In genomic region chr20:62977613-62978558, GRCh38 we compare ENCODE assay signal across 9 cellular contexts. TPM values are rescaled to one million over a fixed set of nuclear protein-coding genes. Genes with fewer than 3 reads are reported as not detected.
DNase-seq lines count a peak whose midpoint lies in the region; ATAC-seq and TF ChIP-seq lines count a peak whose summit lies in the region.
"Had no signal": no experiment of that assay in that cellular context is flagged by ENCODE, and none has a peak within 500 bp of the region (broad histone marks: within the 10 kb centered on the region; RNA-seq: fewer than 3 reads in every experiment).

No MANE protein-coding gene starts in this region.

- no peaks in the 10 kb centered on the region for H3K36me3 ChIP-seq in GM23338 (ENCODE audit: insufficient read depth)

- H2AFZ ChIP-seq in GM23338: no peak overlapping the region

- peaks cover 44% of the 10 kb centered on the region for H3K4me1 Mint-ChIP-seq in GM23338

- H3K9me2 ChIP-seq in GM23338 (ENCODE audit: insufficient read depth): no peaks in the 10 kb centered on the region

- peaks cover 37% of the 10 kb centered on the region for H3K27me3 Mint-ChIP-seq in GM23338 (ENCODE audit: insufficient read depth, low read depth, poor library complexity)

- TF ChIP-seq CTCF in foreskin fibroblast (IDR thresholded peaks at IDR 0.05; ENCODE audit: low read depth, low read length) (no peak), GM23338 (conservative IDR thresholded peaks at IDR 0.05; ENCODE audit: low read depth in 2 of 2) (no peak)

- H3K27ac Mint-ChIP-seq in GM23338: no peak overlapping the region

- ATAC-seq in GM18508 (IDR thresholded peaks at IDR 0.05; ENCODE audit: insufficient read depth, unreplicated experiment) (peak; percentile 45), HG02759 (IDR thresholded peaks at IDR 0.05; ENCODE audit: unreplicated experiment) (peak; percentile 73), GM23338 (no peak)

- no peak overlapping the region for H3K4me3 Mint-ChIP-seq in GM23338

- H3K79me2 ChIP-seq in GM23338 (replicated peaks; ENCODE audit: insufficient read depth): no peaks in the 10 kb centered on the region

- H3K4me2 ChIP-seq in GM23338: no peak overlapping the region

- H3K9me3 Mint-ChIP-seq in GM23338: peaks cover 2% of the 10 kb centered on the region; the same call in 1 of the 3 replicates

- H3F3A ChIP-seq in GM23338 (replicated peaks; ENCODE audit: low read depth): 0 out of 2 replicates have a peak, but pooled peaks cover 11% of the 10 kb centered on the region

- DNase-seq in NCI-H748 treated with DMSO at 0.1 percent for 48 hours (lab: John Stamatoyannopoulos, UW): peak; percentile 43
- DNase-seq in activated T-cell treated with anti-CD3 and anti-CD28 coated beads, Interleukin-2, amount 50 U/mL, for 48 hours: peak; percentile 81 to 82
- DNase-seq in stimulated activated CD4-positive, alpha-beta T cell treated with anti-CD3 and anti-CD28 coated beads, Interleukin-4, amount 100 ng/mL, for 4 hours: peak; percentile 70 to 86
- no peak for DNase-seq in HCEC 1CT
- no peak for DNase-seq in foreskin fibroblast
- no peak for DNase-seq in GM23338 (ENCODE audit: low spot score)

- no peak overlapping the region for H3K4me3 ChIP-seq in foreskin fibroblast (ENCODE audit: low read depth in 1 of 2, low read length in 2 of 2)
- no peak overlapping the region for H3K4me3 ChIP-seq in GM23338
- H3K4me3 ChIP-seq: lung had no signal

- no peaks in the 10 kb centered on the region for H4K20me1 ChIP-seq in GM23338 (replicated peaks; ENCODE audit: insufficient read depth)

- peaks cover 23% of the 10 kb centered on the region for H3K27me3 ChIP-seq in GM23338 (ENCODE audit: insufficient read depth)

- no peak overlapping the region for H3K27ac ChIP-seq in GM23338 (ENCODE audit: low read depth)

- peaks cover 57% of the 10 kb centered on the region for H3K4me1 ChIP-seq in GM23338 (ENCODE audit: insufficient read depth)

- no peaks in the 10 kb centered on the region for H3K36me3 Mint-ChIP-seq in GM23338 (ENCODE audit: low read depth)

TF ChIP-seq in GM23338, 12 proteins besides CTCF, POLR2A, EP300 and RAD21:
- TF ChIP-seq ETS1 (IDR thresholded peaks at IDR 0.05): no peak
- no peak for TF ChIP-seq STAT1 (IDR thresholded peaks at IDR 0.05; ENCODE audit: unreplicated experiment)
- no peak for TF ChIP-seq ZNF462 (CRISPR knock-in tag; IDR thresholded peaks at IDR 0.05)
- no peak for TF ChIP-seq ZNF331 (CRISPR knock-in tag; IDR thresholded peaks at IDR 0.05; ENCODE audit: low read depth)
- TF ChIP-seq NANOG (IDR thresholded peaks at IDR 0.05; ENCODE audit: borderline replicate concordance): no peak
- no peak for TF ChIP-seq JUNB (IDR thresholded peaks at IDR 0.05; ENCODE audit: unreplicated experiment)
- TF ChIP-seq EZH2 (IDR thresholded peaks at IDR 0.05; ENCODE audit: low read depth, unreplicated experiment): no peak
- no peak for TF ChIP-seq EZH2phosphoT487 (IDR thresholded peaks at IDR 0.05; ENCODE audit: unreplicated experiment)
- TF ChIP-seq POLR2AphosphoS5 (IDR thresholded peaks at IDR 0.05; ENCODE audit: low read depth): no peak

RNA-seq across cellular contexts. Expression of gene SLC17A9, which starts 25.4 kb away (rescaled TPM):
- 24.2 and 32.0 TPM in 2 replicates for total RNA-seq in GM23338 (2014; rRNA removed; shearing (Covaris generic))
- 36.1 and 39.3 TPM in 2 replicates for polyA plus RNA-seq in GM23338 (2016; fragmentation: Nextera tagmentation; extraction: Ambion mirVana)

RNA-seq across cellular contexts. Expression of gene BHLHE23, which starts 28.9 kb away (rescaled TPM):
- 5.0 and 6.6 TPM in 2 replicates for total RNA-seq in GM23338 (2014; rRNA removed; shearing (Covaris generic))
- 0.52 TPM in 2 replicates for polyA plus RNA-seq in GM23338 (2016; fragmentation: Nextera tagmentation; extraction: Ambion mirVana)
- total RNA-seq: lung had no signal
- polyA plus RNA-seq: lung had no signal

RNA-seq across cellular contexts. Expression of gene GID8, which starts 39.9 kb away (rescaled TPM):
- 102 and 106 TPM in 2 replicates for total RNA-seq in GM23338 (2014; rRNA removed; shearing (Covaris generic))
- polyA plus RNA-seq in GM23338 (2016; fragmentation: Nextera tagmentation; extraction: Ambion mirVana): 41.7 and 41.8 TPM in 2 replicates

RNA-seq across cellular contexts. Expression of gene DIDO1, which starts 51.6 kb away (rescaled TPM):
- 147 and 162 TPM in 2 replicates for total RNA-seq in GM23338 (2014; rRNA removed; shearing (Covaris generic))
- 61.5 and 72.4 TPM in 2 replicates for polyA plus RNA-seq in GM23338 (2016; fragmentation: Nextera tagmentation; extraction: Ambion mirVana)

Comparison
In these comparisons a context has a peak if more than half of its experiments do, and no peak if none do; other contexts are left out.
1. DNase-seq: peak in NCI-H748 treated with DMSO at 0.1 percent for 48 hours (single experiment), activated T-cell treated with anti-CD3 and anti-CD28 coated beads, Interleukin-2, amount 50 U/mL, for 48 hours (2 of 2) and stimulated activated CD4-positive, alpha-beta T cell treated with anti-CD3 and anti-CD28 coated beads, Interleukin-4, amount 100 ng/mL, for 4 hours (2 of 2); none in HCEC 1CT (single experiment), foreskin fibroblast (0 of 2) and GM23338 (single experiment).